20 cellular contexts compared by ENCODE assay signal in the genomic region with DNA sequence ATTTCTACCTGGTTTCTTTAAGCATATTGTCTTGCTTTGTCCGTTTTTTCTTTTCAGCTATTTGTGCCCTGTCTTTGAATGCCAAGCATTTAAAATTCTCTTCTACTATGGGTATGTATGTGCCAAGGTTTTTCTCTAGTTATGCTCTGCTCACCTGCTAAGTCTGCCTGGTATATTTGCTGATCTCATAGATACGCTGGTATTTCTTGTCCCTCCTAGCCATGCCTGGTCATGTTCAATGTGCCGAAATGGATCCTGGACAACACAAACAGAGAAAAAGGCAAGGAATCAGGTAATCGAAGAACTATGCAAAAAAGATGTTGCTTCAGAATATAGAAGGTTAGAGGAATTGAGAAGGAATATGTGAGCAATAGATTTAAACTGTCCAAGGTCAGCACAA. TPM values are rescaled to one million over a fixed set of nuclear protein-coding genes. Genes with fewer than 3 reads are reported as not detected.
DNase-seq lines count a peak whose midpoint lies in the region; ATAC-seq, FAIRE-seq and TF ChIP-seq lines count a peak whose summit lies in the region.
"Had no signal": no experiment of that assay in that cellular context is flagged by ENCODE, and none has a peak within 500 bp of the region (broad histone marks: within the 10 kb centered on the region; RNA-seq: fewer than 3 reads in every experiment).

No MANE protein-coding gene starts in this region.

- POLR2A ChIA-PET in HepG2 (lab: Yijun Ruan, JAX), result no interaction called here
- POLR2A ChIA-PET in CD4-positive, alpha-beta memory T cell (lab: Charles Lee; ENCODE audit: partially characterized antibody), result no interaction called here

- peaks cover 0 to 20% (median 15%) of the 10 kb centered on the region in 8 donors for H3K9me3 Mint-ChIP-seq in CD4-positive, alpha-beta memory T cell
- H3K9me3 Mint-ChIP-seq: HFFc6 had no signal

- 1% methylated on average over 4 of the region's 4 CpGs for WGBS in HepG2 (ENCODE audit: low lambda C conversion rate)
- 66% methylated on average over 4 of the region's 4 CpGs for WGBS in right lobe of liver (ENCODE audit: insufficient coverage, low coverage, low lambda C conversion rate, missing lambda C conversion rate)

- H3K4me3 ChIP-seq in HepG2 (replicated peaks in 1 of 3; ENCODE audit: insufficient read depth in 1 of 3, low read depth in 2 of 3, low read length in 3 of 3) (no peak overlapping the region), right lobe of liver (no peak overlapping the region), bronchial epithelial cell (ENCODE audit: low read depth, low read length) (no peak overlapping the region), vagina (no peak overlapping the region)
- no peak overlapping the region for H3K4me3 ChIP-seq in CD4-positive, alpha-beta memory T cell (ENCODE audit: low read length in 2 of 2)
- H3K4me3 ChIP-seq: BLaER1, GM23248 had no signal

- TF ChIP-seq EP300 in HepG2 (IDR thresholded peaks at IDR 0.05; ENCODE audit: low read depth in 2 of 2, low read length in 2 of 2) (no peak), HepG2 (CRISPR knock-in tag; IDR thresholded peaks at IDR 0.05; ENCODE audit: borderline replicate concordance) (no peak)

- no peak overlapping the region for H3K27ac ChIP-seq in HepG2 (ENCODE audit: extremely low read length, insufficient read depth, low read length)
- no peak overlapping the region for H3K27ac ChIP-seq in right lobe of liver
- no peak overlapping the region for H3K27ac ChIP-seq in foreskin keratinocyte
- no peak overlapping the region for H3K27ac ChIP-seq in CD4-positive, alpha-beta memory T cell (ENCODE audit: low read depth, low read length)
- no peak overlapping the region for H3K27ac ChIP-seq in vagina
- H3K27ac ChIP-seq: BLaER1, GM23248, HL-60 had no signal

- H3K4me3 Mint-ChIP-seq in CD4-positive, alpha-beta memory T cell, result no peak overlapping the region
- H3K4me3 Mint-ChIP-seq: CD14-positive monocyte; CD8-positive, alpha-beta T cell; HFFc6; IgD-negative memory B cell had no signal

- no peak for TF ChIP-seq POLR2A in HepG2 (IDR thresholded peaks at IDR 0.05; ENCODE audit: insufficient read depth in 1 of 2, low read depth in 2 of 2, low read length in 2 of 2)
- TF ChIP-seq POLR2A in right lobe of liver (IDR thresholded peaks at IDR 0.05), result no peak
- no peak for TF ChIP-seq POLR2A in vagina (IDR thresholded peaks at IDR 0.05)

- FAIRE-seq in HepG2 (lab: Jason Lieb, UNC) (no peak), bronchial epithelial cell (lab: Jason Lieb, UNC) (no peak)
- FAIRE-seq: HTR-8/SVneo had no signal

- TF ChIP-seq CTCF in HepG2 (CRISPR knock-in tag; IDR thresholded peaks at IDR 0.05) (no peak), right lobe of liver (IDR thresholded peaks at IDR 0.05) (no peak), bronchial epithelial cell (IDR thresholded peaks at IDR 0.05; ENCODE audit: insufficient read depth, low read length, severe bottlenecking) (no peak), foreskin keratinocyte (conservative IDR thresholded peaks at IDR 0.05) (no peak), vagina (IDR thresholded peaks at IDR 0.05) (no peak)

- H3K27me3 ChIP-seq in HepG2 (ENCODE audit: control insufficient read depth in 1 of 2, insufficient read depth in 2 of 2, low read length in 2 of 2) (peaks cover 1 to 27% of the 10 kb centered on the region in 2 experiments; a peak in 4 of 5 replicates), right lobe of liver (no peaks in the 10 kb centered on the region), bronchial epithelial cell (ENCODE audit: control insufficient read depth, insufficient read depth, low read length) (no peaks in the 10 kb centered on the region), foreskin keratinocyte (no peaks in the 10 kb centered on the region), vagina (no peaks in the 10 kb centered on the region)
- peaks cover 7% of the 10 kb centered on the region for H3K27me3 ChIP-seq in CD4-positive, alpha-beta memory T cell (ENCODE audit: insufficient read depth, low read length)
- H3K27me3 ChIP-seq: BLaER1 had no signal

- H4K20me1 ChIP-seq in HepG2 (ENCODE audit: insufficient read depth, low read length), result no peaks in the 10 kb centered on the region
- H4K20me1 ChIP-seq: BLaER1 had no signal

- no peaks in the 10 kb centered on the region for H3K4me1 Mint-ChIP-seq in CD4-positive, alpha-beta memory T cell
- H3K4me1 Mint-ChIP-seq: IgD-negative memory B cell had no signal

- H3K79me2 ChIP-seq in HepG2 (ENCODE audit: insufficient read depth, low read length), result no peaks in the 10 kb centered on the region

- DNase-seq in HepG2 (ENCODE audit: low spot score), result no peak
- DNase-seq in right lobe of liver, result no peak
- DNase-seq in bronchial epithelial cell (ENCODE audit: low read depth), result peak; percentile 84
- DNase-seq in foreskin keratinocyte, result peak; percentile 44 to 80
- DNase-seq in CD4-positive, alpha-beta memory T cell, result no peak
- no peak for DNase-seq in vagina (ENCODE audit: extremely low spot score in 2 of 2)
- DNase-seq: 8988T; Calu3; CD8-positive, alpha-beta T cell; DMS79 treated with DMSO at 0.1 percent for 48 hours; GF-D8; GM23248; HFFc6 had no signal

- H3K36me3 Mint-ChIP-seq in CD4-positive, alpha-beta memory T cell, result no peaks in the 10 kb centered on the region
- H3K36me3 Mint-ChIP-seq: CD14-positive monocyte; CD8-positive, alpha-beta T cell had no signal

- CTCF ChIA-PET in HepG2 (lab: Yijun Ruan, JAX; ENCODE audit: low intra/inter-chr PET ratio, low total read pairs), result no interaction called here
- CTCF ChIA-PET in CD4-positive, alpha-beta memory T cell (lab: Charles Lee; ENCODE audit: partially characterized antibody), result no interaction called here

- no peaks in the 10 kb centered on the region for H3K4me1 ChIP-seq in HepG2 (ENCODE audit: insufficient read depth, low read length)
- H3K4me1 ChIP-seq in right lobe of liver, result no peaks in the 10 kb centered on the region
- no peaks in the 10 kb centered on the region for H3K4me1 ChIP-seq in foreskin keratinocyte
- no peaks in the 10 kb centered on the region for H3K4me1 ChIP-seq in CD4-positive, alpha-beta memory T cell (ENCODE audit: insufficient read depth, low read length)
- H3K4me1 ChIP-seq in vagina, result no peaks in the 10 kb centered on the region
- H3K4me1 ChIP-seq: BLaER1 had no signal

- peaks cover 19 to 35% of the 10 kb centered on the region in 2 donors for H3K27me3 Mint-ChIP-seq in CD4-positive, alpha-beta memory T cell

- in situ Hi-C loops in HepG2 (cut with HindIII; ENCODE audit: extremely low pct_ligation_motif_present, low pct_unique_long_range_greater_than_20kb), result no loop called here

- H3K9ac ChIP-seq in HepG2 (ENCODE audit: insufficient read depth, low read depth, low read length), result no peak overlapping the region
- H3K9ac ChIP-seq: BLaER1, GM23248 had no signal

- no peak overlapping the region for H2AFZ ChIP-seq in HepG2 (ENCODE audit: low read length)
- H2AFZ ChIP-seq: GM23248 had no signal

- H3K27ac Mint-ChIP-seq in CD4-positive, alpha-beta memory T cell, result no peak overlapping the region
- H3K27ac Mint-ChIP-seq: CD14-positive monocyte; CD8-positive, alpha-beta T cell; HFFc6; IgD-negative memory B cell had no signal

- peaks cover 5% of the 10 kb centered on the region; the same call in 1 of the 2 replicates for H3K9me3 ChIP-seq in HepG2 (ENCODE audit: low read length)
- no peaks in the 10 kb centered on the region for H3K9me3 ChIP-seq in right lobe of liver
- no peaks in the 10 kb centered on the region for H3K9me3 ChIP-seq in CD4-positive, alpha-beta memory T cell (ENCODE audit: control insufficient read depth in 1 of 2, low read length in 2 of 2)
- H3K9me3 ChIP-seq in vagina, result no peaks in the 10 kb centered on the region

- no peak for TF ChIP-seq RAD21 in HepG2 (CRISPR knock-in tag; IDR thresholded peaks at IDR 0.05)

- BruUV-seq in HepG2 (replicated peaks; lab: Mats Ljungman, UMichigan), result no TSS peak

- H3K36me3 ChIP-seq in HepG2 (replicated peaks in 1 of 2; ENCODE audit: control insufficient read depth in 1 of 2, insufficient read depth in 2 of 2, low read length in 2 of 2), result no peaks in the 10 kb centered on the region
- no peaks in the 10 kb centered on the region for H3K36me3 ChIP-seq in right lobe of liver
- H3K36me3 ChIP-seq in bronchial epithelial cell (ENCODE audit: control insufficient read depth, insufficient read depth, low read length), result no peaks in the 10 kb centered on the region
- no peaks in the 10 kb centered on the region for H3K36me3 ChIP-seq in CD4-positive, alpha-beta memory T cell (ENCODE audit: insufficient read depth, low read length)
- no peaks in the 10 kb centered on the region for H3K36me3 ChIP-seq in vagina
- H3K36me3 ChIP-seq: BLaER1 had no signal

- ATAC-seq in HepG2 (no peak), right lobe of liver (no peak), foreskin keratinocyte (no peak), GM19455 (IDR thresholded peaks at IDR 0.05; ENCODE audit: unreplicated experiment) (no peak)
- ATAC-seq: CD8-positive, alpha-beta T cell; HCT116 had no signal

- intact Hi-C loops in HepG2 (cut with micrococcal nuclease; ENCODE audit: unreplicated experiment), result no loop called here
- intact Hi-C loops in right lobe of liver (cut with DNase I), result no loop called here
- intact Hi-C loops in CD4-positive, alpha-beta memory T cell (cut with micrococcal nuclease), result no loop called here
- intact Hi-C loops in vagina (cut with DNase I), result no loop called here

- H3K4me2 ChIP-seq in HepG2 (ENCODE audit: low read depth, low read length), result no peak overlapping the region
- H3K4me2 ChIP-seq: BLaER1 had no signal

RNA-seq across cellular contexts. Expression of a gene that starts 14.9 kb away (rescaled TPM):
- 21.0 and 30.8 TPM in 2 replicates for total RNA-seq in HepG2 (2016; rRNA removed; fragmentation: Illumina TruSeq; extraction: Trizol)
- 3.8 and 4.0 TPM in 2 replicates for total RNA-seq in HepG2 (2016; cell fraction: cytosol; rRNA removed; fragmentation: Illumina TruSeq; extraction: Trizol; ENCODE audit: low read depth)
- total RNA-seq in HepG2 (2016; cell fraction: insoluble cytoplasmic fraction; rRNA removed; fragmentation: Illumina TruSeq; extraction: Trizol), result 20.2 and 32.7 TPM in 2 replicates
- total RNA-seq in HepG2 (2016; cell fraction: membrane; rRNA removed; fragmentation: Illumina TruSeq; extraction: Trizol), result 7.1 and 9.1 TPM in 2 replicates
- total RNA-seq in HepG2 (2016; cell fraction: nucleus; rRNA removed; fragmentation: Illumina TruSeq; extraction: Trizol), result 52.1 and 52.6 TPM in 2 replicates
- polyA plus RNA-seq in HepG2 (2011; rRNA removed), result 53.9 and 70.2 TPM in 2 replicates
- 29.9 and 38.1 TPM in 2 replicates for polyA plus RNA-seq in HepG2 (2011; cell fraction: cytosol; rRNA removed)
- 77.5 and 80.4 TPM in 2 replicates for polyA plus RNA-seq in HepG2 (2011; cell fraction: nucleus; rRNA removed)
- polyA plus RNA-seq in HepG2 (2012), result 46.4 and 59.6 TPM in 2 replicates
- 1.5 and 3.7 TPM in 2 replicates for polyA plus RNA-seq in HepG2 (2016; cell fraction: cytosol; fragmentation: Illumina TruSeq; extraction: Trizol; ENCODE audit: low read depth)
- 24.8 and 27.7 TPM in 2 replicates for polyA plus RNA-seq in HepG2 (2016; cell fraction: insoluble cytoplasmic fraction; fragmentation: Illumina TruSeq; extraction: Trizol; ENCODE audit: low read depth)
- 5.6 and 5.8 TPM in 2 replicates for polyA plus RNA-seq in HepG2 (2016; cell fraction: membrane; fragmentation: Illumina TruSeq; extraction: Trizol; ENCODE audit: low read depth)
- 38.9 TPM in 2 replicates for polyA plus RNA-seq in HepG2 (2016; cell fraction: nucleus; fragmentation: Illumina TruSeq; extraction: Trizol; ENCODE audit: insufficient read depth, low read depth)
- polyA minus RNA-seq in HepG2 (2011; rRNA and poly(A)+ RNA removed; ENCODE audit: low replicate concordance), result 42.3 and 101 TPM in 2 replicates
- 82.1 and 91.9 TPM in 2 replicates for polyA minus RNA-seq in HepG2 (2011; cell fraction: cytosol; rRNA and poly(A)+ RNA removed)
- 257 and 304 TPM in 2 replicates for polyA minus RNA-seq in HepG2 (2011; cell fraction: nucleus; rRNA and poly(A)+ RNA removed)
- 10 to 100 TPM in 5 of 6 experiments, 1 to 10 TPM in 1; 7.2 to 40.8 (median 13.6) TPM for total RNA-seq in right lobe of liver
- total RNA-seq in bronchial epithelial cell, result 27.4 and 47.5 TPM in 2 replicates
- 11.1 and 12.3 TPM in 2 replicates for total RNA-seq in foreskin keratinocyte
- polyA plus RNA-seq in foreskin keratinocyte, result 5.3 and 6.0 TPM in 2 replicates
- 100 to 1,000 TPM; 158 to 164 TPM for total RNA-seq in CD4-positive, alpha-beta memory T cell
- 10 to 100 TPM; 17.2 to 40.1 TPM for polyA plus RNA-seq in CD4-positive, alpha-beta memory T cell
- total RNA-seq in vagina, result 38.3 TPM

Comparison
In these comparisons a context has a peak if more than half of its experiments do, and no peak if none do; other contexts are left out.
1. DNase-seq: peak in bronchial epithelial cell (single experiment) and foreskin keratinocyte (2 of 2); none in HepG2 (single experiment), right lobe of liver (0 of 3), CD4-positive, alpha-beta memory T cell (0 of 5) and vagina (0 of 2).